In the genomic region with DNA sequence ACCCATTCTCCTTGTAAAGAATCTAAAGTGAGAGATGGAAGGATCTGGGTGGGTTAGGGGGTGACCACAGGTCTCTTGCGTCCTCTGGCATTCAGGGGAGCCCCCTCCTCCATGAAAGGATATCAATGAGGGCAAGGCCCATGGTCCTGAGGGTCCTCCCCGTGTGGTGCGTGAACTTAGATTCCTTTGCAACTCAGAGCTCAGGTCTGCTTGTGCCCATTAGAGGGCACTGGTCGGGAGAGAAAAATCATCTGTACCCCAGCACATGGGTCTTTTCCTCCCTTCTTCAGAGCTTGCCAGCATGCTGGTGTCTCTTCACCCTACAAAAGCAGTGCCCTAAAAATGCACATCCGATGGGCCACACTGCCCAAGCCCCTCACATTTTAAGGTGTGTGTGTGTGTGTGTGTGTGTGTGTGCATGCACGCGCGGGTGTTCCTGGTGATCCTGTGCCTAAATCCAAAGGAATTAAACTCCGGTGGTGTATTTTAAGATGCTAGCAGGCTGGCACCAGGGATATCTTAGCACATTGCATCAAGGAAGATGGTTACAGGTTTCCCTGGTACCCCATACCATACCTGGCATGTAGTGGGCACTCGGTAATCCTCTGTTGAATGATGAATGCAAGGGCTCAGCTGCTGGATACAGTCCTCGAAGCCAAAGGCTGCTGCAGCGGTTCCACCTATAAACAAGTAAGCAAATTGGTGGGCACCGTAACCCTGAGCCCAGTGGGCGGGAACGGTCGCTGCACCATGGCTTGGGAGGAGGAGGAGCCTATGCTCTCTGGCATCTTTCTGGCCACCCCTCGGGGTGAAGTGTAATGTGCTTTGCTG, we compare ENCODE assay signal across 10 cellular contexts. TPM values are rescaled to one million over a fixed set of nuclear protein-coding genes. Genes with fewer than 3 reads are reported as not detected.
DNase-seq lines count a peak whose midpoint lies in the region; ATAC-seq, FAIRE-seq and TF ChIP-seq lines count a peak whose summit lies in the region.
"Had no signal": no experiment of that assay in that cellular context is flagged by ENCODE, and none has a peak within 500 bp of the region (broad histone marks: within the 10 kb centered on the region; RNA-seq: fewer than 3 reads in every experiment).

No MANE protein-coding gene starts in this region.

- no peak for TF ChIP-seq RAD21 in GM12878 (IDR thresholded peaks at IDR 0.05; ENCODE audit: insufficient read depth, low read depth, low read length)

- peak overlapping the region; percentile 20 for H2BK5ac ChIP-seq in neuronal stem cell (ENCODE audit: low read length)

- intact Hi-C loops in GM12878 (cut with micrococcal nuclease; ENCODE audit: unreplicated experiment): no loop called here
- intact Hi-C loops in activated CD4-positive, alpha-beta T cell treated with anti-CD3 and anti-CD28 coated beads, Interleukin-2, amount 10 ng/mL, durations not matched to agents 24 days and 14 days (cut with micrococcal nuclease): no loop called here

- WGBS in GM12878 (ENCODE audit: insufficient coverage, insufficient replicate concordance, low lambda C conversion rate, missing lambda C conversion rate): 43% methylated on average over 17 of the region's 17 CpGs
- no CpG with 5 or more reads among the region's 17 CpGs for WGBS in neuronal stem cell (ENCODE audit: extremely low coverage in 2 of 2, insufficient read length in 2 of 2, insufficient replicate concordance in 1 of 2), 2 donors

- H3K4me3 ChIP-seq in AG04450 (ENCODE audit: low read depth, low read length) (no peak overlapping the region), H7 (ENCODE audit: insufficient read depth, low read depth, low read length) (no peak overlapping the region), GM12878 (no peak overlapping the region), neuronal stem cell (ENCODE audit: low read length in 2 of 2) (no peak overlapping the region)

- no peak for TF ChIP-seq POLR2A in GM12878 (IDR thresholded peaks at IDR 0.05; ENCODE audit: low read depth, low read length)

- POLR2A ChIA-PET in AG04450 (lab: Yijun Ruan, JAX) (interaction anchor here (0.5 kb wide), 1 partner anchor 718 kb away, joined by 4 read pairs; no protein-coding TSS in a partner anchor), GM12878 (lab: Charles Lee) (no interaction called here)

- DNase-seq in AG04450 (ENCODE audit: low read depth, low spot score): no peak
- DNase-seq in H7: peak; percentile 64
- DNase-seq in GM12878 (ENCODE audit: low read depth, low spot score): no peak
- DNase-seq in neuronal stem cell (ENCODE audit: low spot score): no peak
- DNase-seq in NCI-H128 (lab: John Stamatoyannopoulos, UW; ENCODE audit: unreplicated experiment): no peak
- DNase-seq in activated CD4-positive, alpha-beta T cell treated with anti-CD3 and anti-CD28 coated beads, Interleukin-2, amount 10 ng/mL, durations not matched to agents 24 days and 14 days: no peak
- DNase-seq in HK-2 (ENCODE audit: unreplicated experiment): no peak

- no peak for ATAC-seq in GM12878
- ATAC-seq in HG03342 (IDR thresholded peaks at IDR 0.05; ENCODE audit: unreplicated experiment): no peak

- in situ Hi-C loops in GM12878 (cut with MboI): no loop called here

- no peak for FAIRE-seq in GM12878 (lab: Jason Lieb, UNC)

- H3K27me3 Mint-ChIP-seq in activated CD4-positive, alpha-beta T cell treated with anti-CD3 and anti-CD28 coated beads, Interleukin-2, amount 10 ng/mL, durations not matched to agents 24 days and 14 days: peaks cover 39% of the 10 kb centered on the region

- no peaks in the 10 kb centered on the region for H3K79me2 ChIP-seq in GM12878 (ENCODE audit: control insufficient read depth, insufficient read depth, low read length)

- no peak overlapping the region for H2AK5ac ChIP-seq in neuronal stem cell (ENCODE audit: low read depth, low read length)

- peaks cover 6% of the 10 kb centered on the region for H3K4me1 Mint-ChIP-seq in activated CD4-positive, alpha-beta T cell treated with anti-CD3 and anti-CD28 coated beads, Interleukin-2, amount 10 ng/mL, durations not matched to agents 24 days and 14 days

- H2BK120ac ChIP-seq in neuronal stem cell (ENCODE audit: low read depth, low read length): no peak overlapping the region

- H3K14ac ChIP-seq in neuronal stem cell (ENCODE audit: low read length): no peak overlapping the region

- no peaks in the 10 kb centered on the region for H3K36me3 Mint-ChIP-seq in activated CD4-positive, alpha-beta T cell treated with anti-CD3 and anti-CD28 coated beads, Interleukin-2, amount 10 ng/mL, durations not matched to agents 24 days and 14 days (ENCODE audit: low read depth)
- H3K36me3 Mint-ChIP-seq: activated naive CD8-positive, alpha-beta T cell had no signal

- no peak for TF ChIP-seq EP300 in GM12878 (IDR thresholded peaks at IDR 0.05; ENCODE audit: borderline replicate concordance in 1 of 2, control insufficient read depth in 1 of 2, low read depth in 2 of 2, low read length in 2 of 2)

- H2BK12ac ChIP-seq in neuronal stem cell (ENCODE audit: low read length): no peak overlapping the region

- no peaks in the 10 kb centered on the region for H3K4me1 ChIP-seq in GM12878 (ENCODE audit: control insufficient read depth, insufficient read depth, low read length)
- H3K4me1 ChIP-seq in neuronal stem cell (ENCODE audit: control insufficient read depth in 2 of 2, insufficient read depth in 1 of 2, low read depth in 1 of 2, low read length in 2 of 2): peaks cover 3 to 10% of the 10 kb centered on the region in 2 donors

- no peak overlapping the region for H2AFZ ChIP-seq in GM12878 (ENCODE audit: control insufficient read depth, low read depth, low read length)
- no peak overlapping the region for H2AFZ ChIP-seq in neuronal stem cell (ENCODE audit: low read length)

- H3K23ac ChIP-seq in neuronal stem cell (ENCODE audit: low read depth, low read length, poor library complexity): no peak overlapping the region

- H3K27ac Mint-ChIP-seq in activated CD4-positive, alpha-beta T cell treated with anti-CD3 and anti-CD28 coated beads, Interleukin-2, amount 10 ng/mL, durations not matched to agents 24 days and 14 days: no peak overlapping the region
- H3K27ac Mint-ChIP-seq: activated naive CD8-positive, alpha-beta T cell had no signal

- no peak overlapping the region for H3K4me3 Mint-ChIP-seq in activated CD4-positive, alpha-beta T cell treated with anti-CD3 and anti-CD28 coated beads, Interleukin-2, amount 10 ng/mL, durations not matched to agents 24 days and 14 days
- H3K4me3 Mint-ChIP-seq: activated naive CD8-positive, alpha-beta T cell had no signal

- peak overlapping the region; percentile 15 for H2BK15ac ChIP-seq in neuronal stem cell (ENCODE audit: low read length)

- no peaks in the 10 kb centered on the region for H3K27me3 ChIP-seq in AG04450 (ENCODE audit: control insufficient read depth, insufficient read depth, low read length)
- H3K27me3 ChIP-seq in H7 (ENCODE audit: control insufficient read depth, insufficient read depth, low read length): peaks cover 29% of the 10 kb centered on the region
- H3K27me3 ChIP-seq in GM12878 (replicated peaks in 1 of 2; ENCODE audit: control insufficient read depth in 2 of 2, insufficient read depth in 2 of 2, low read length in 1 of 2): peaks cover 13 to 18% of the 10 kb centered on the region in 2 experiments
- H3K27me3 ChIP-seq in neuronal stem cell (ENCODE audit: control insufficient read depth in 3 of 3, insufficient read depth in 3 of 3, low read depth in 1 of 3, low read length in 3 of 3): peaks cover 0 to 81% (median 12%) of the 10 kb centered on the region in 3 experiments

- H4K91ac ChIP-seq in neuronal stem cell (ENCODE audit: low read depth, low read length, poor library complexity): no peak overlapping the region

- no peak overlapping the region for H3K27ac ChIP-seq in AG04450 (ENCODE audit: low read depth, low read length)
- no peak overlapping the region for H3K27ac ChIP-seq in GM12878 (ENCODE audit: control insufficient read depth, insufficient read depth)
- no peak overlapping the region for H3K27ac ChIP-seq in neuronal stem cell (replicated peaks; ENCODE audit: low read length)

- RAD21 ChIA-PET in GM12878 (lab: Charles Lee; ENCODE audit: unreplicated experiment): no interaction called here

- H3K9me3 ChIP-seq in AG04450 (ENCODE audit: control insufficient read depth, insufficient read depth, low read length) (no peaks in the 10 kb centered on the region; the same call in 1 of the 2 replicates), GM12878 (replicated peaks; ENCODE audit: control insufficient read depth, insufficient read depth, low read length) (no peaks in the 10 kb centered on the region), neuronal stem cell (replicated peaks in 1 of 2; ENCODE audit: control insufficient read depth in 2 of 2, insufficient read depth in 1 of 2, low read depth in 1 of 2, low read length in 2 of 2) (no peaks in the 10 kb centered on the region)
- H3K9me3 ChIP-seq: tibial nerve had no signal

- H4K8ac ChIP-seq in neuronal stem cell (ENCODE audit: low read depth, low read length): no peak overlapping the region

- H3K9ac ChIP-seq in GM12878 (ENCODE audit: control insufficient read depth, insufficient read depth, low read length) (no peak overlapping the region), neuronal stem cell (ENCODE audit: low read depth, low read length, poor library complexity) (no peak overlapping the region)

- peak; percentile 26; the same call in 1 of the 2 replicates for TF ChIP-seq CTCF in AG04450 (IDR thresholded peaks at IDR 0.05; ENCODE audit: low read depth, low read length)
- 0 out of 6 replicates have a peak, but pooled peaks of 2 of the 3 experiments have one; percentile 3 to 11 for TF ChIP-seq CTCF in GM12878 (IDR thresholded peaks at IDR 0.05 in 2 of 3, conservative IDR thresholded peaks at IDR 0.05 in 1 of 3; ENCODE audit: control insufficient read depth in 2 of 3, extremely low read depth in 1 of 3, insufficient read depth in 1 of 3, low read depth in 3 of 3, low read length in 3 of 3)

- H3K4me2 ChIP-seq in GM12878 (ENCODE audit: control insufficient read depth, insufficient read depth): no peak overlapping the region
- no peak overlapping the region for H3K4me2 ChIP-seq in neuronal stem cell (ENCODE audit: insufficient read depth, low read length, poor library complexity, severe bottlenecking)

- H3K36me3 ChIP-seq in H7 (replicated peaks; ENCODE audit: control insufficient read depth, insufficient read depth, low read length) (no peaks in the 10 kb centered on the region), GM12878 (ENCODE audit: control insufficient read depth in 2 of 2, insufficient read depth in 2 of 2, low read length in 1 of 2) (no peaks in the 10 kb centered on the region), neuronal stem cell (replicated peaks in 1 of 2; ENCODE audit: control insufficient read depth in 2 of 2, insufficient read depth in 2 of 2, low read length in 2 of 2) (no peaks in the 10 kb centered on the region)
- H3K36me3 ChIP-seq: tibial nerve had no signal

- no peaks in the 10 kb centered on the region for H3K79me1 ChIP-seq in neuronal stem cell (ENCODE audit: low read depth, low read length)

- H3K18ac ChIP-seq in neuronal stem cell (ENCODE audit: low read length): no peak overlapping the region

- H3K9me3 Mint-ChIP-seq in activated CD4-positive, alpha-beta T cell treated with anti-CD3 and anti-CD28 coated beads, Interleukin-2, amount 10 ng/mL, durations not matched to agents 24 days and 14 days: no peaks in the 10 kb centered on the region

- CTCF ChIA-PET in AG04450 (lab: Charles Lee) (interaction anchor here (0.7 to 4.8 kb wide), 3 partner anchors 9 to 365 kb away, joined by 3 to 42 read pairs (median 4); no protein-coding TSS in a partner anchor), GM12878 (lab: Yijun Ruan, JAX) (interaction anchor here (1.0 kb wide), 1 partner anchor 14 kb away, joined by 3 read pairs; no protein-coding TSS in a partner anchor)

- SMC1A ChIA-PET in GM12878 (lab: Charles Lee; ENCODE audit: uncharacterized antibody, unreplicated experiment): interaction anchor here (1.4 kb wide), 1 partner anchor 13 kb away, joined by 5 read pairs; no protein-coding TSS in a partner anchor

- BruUV-seq in GM12878 (replicated peaks; lab: Mats Ljungman, UMichigan): no TSS peak

- H4K20me1 ChIP-seq in GM12878 (ENCODE audit: control insufficient read depth, insufficient read depth): no peaks in the 10 kb centered on the region

- H3K4ac ChIP-seq in neuronal stem cell (ENCODE audit: low read length): no peak overlapping the region

RNA-seq across cellular contexts. Expression of gene C1QTNF1, which starts 4.7 kb away (rescaled TPM):
- 15.4 and 23.4 TPM in 2 replicates for polyA plus RNA-seq in AG04450 (2011; rRNA removed)
- polyA minus RNA-seq in AG04450 (2011; rRNA and poly(A)+ RNA removed): 11.5 and 22.3 TPM in 2 replicates
- total RNA-seq in H7 (2014; rRNA removed; shearing (Covaris generic)): 0.28 and 0.67 TPM in 2 replicates
- 0.56 and 0.59 TPM in 2 replicates for total RNA-seq in GM12878 (2013; cell fraction: nucleolus; rRNA removed)
- total RNA-seq in GM12878 (2014; rRNA removed): 0.28 and 0.33 TPM in 2 replicates
- total RNA-seq in GM12878 (2014; rRNA removed; fragmentation: Illumina TruSeq; extraction: Trizol): 0.05 and 0.09 TPM in 2 replicates
- total RNA-seq in GM12878 (2021): 0.21 and 0.56 TPM in 2 replicates
- polyA plus RNA-seq in GM12878 (2011; ENCODE audit: low read depth): not detected
- not detected in 2 replicates for polyA plus RNA-seq in GM12878 (2011; rRNA removed)
- 0.03 and 0.08 TPM in 2 replicates for polyA plus RNA-seq in GM12878 (2011; cell fraction: cytosol; rRNA removed)
- 0.03 and 0.07 TPM in 2 replicates for polyA plus RNA-seq in GM12878 (2011; cell fraction: nucleus; rRNA removed)
- 0.07 and 0.18 TPM in 2 replicates for polyA plus RNA-seq in GM12878 (2012)
- polyA plus RNA-seq in GM12878 (2014; fragmentation: Illumina TruSeq; extraction: Trizol): 0.10 TPM in 1 of 2 replicates, not detected in the other
- not detected for polyA plus RNA-seq in GM12878 (2014; fragmentation: Nextera tagmentation; extraction: Ambion mirVana)
- 0.46 and 1.1 TPM in 2 replicates for polyA plus RNA-seq in GM12878 (2014; rRNA removed)
- polyA plus RNA-seq in GM12878 (2016; fragmentation: Nextera tagmentation; extraction: Ambion mirVana): under 1 TPM in 1 of 2 experiments, not detected in 1; 0.05 TPM
- polyA minus RNA-seq in GM12878 (2011; rRNA and poly(A)+ RNA removed): not detected in 2 replicates
- polyA minus RNA-seq in GM12878 (2011; cell fraction: cytosol; rRNA and poly(A)+ RNA removed): not detected in 2 replicates
- not detected in 2 replicates for polyA minus RNA-seq in GM12878 (2011; cell fraction: nucleus; rRNA and poly(A)+ RNA removed)
- 1.3 TPM for polyA plus RNA-seq in neuronal stem cell (2013, experiment 1 of 2)
- 1.6 TPM for polyA plus RNA-seq in neuronal stem cell (2013, experiment 2 of 2)
- not detected in 2 replicates for total RNA-seq in activated CD4-positive, alpha-beta T cell treated with anti-CD3 and anti-CD28 coated beads, Interleukin-2, amount 10 ng/mL, durations not matched to agents 24 days and 14 days

RNA-seq across cellular contexts. Expression of gene CANT1, which starts 19.1 kb away (rescaled TPM):
- 61.6 and 65.5 TPM in 2 replicates for polyA plus RNA-seq in AG04450 (2011; rRNA removed)
- polyA minus RNA-seq in AG04450 (2011; rRNA and poly(A)+ RNA removed): 50.0 and 51.1 TPM in 2 replicates
- 27.3 and 29.6 TPM in 2 replicates for total RNA-seq in H7 (2014; rRNA removed; shearing (Covaris generic))
- total RNA-seq in GM12878 (2013; cell fraction: nucleolus; rRNA removed): 25.7 and 30.1 TPM in 2 replicates
- 18.6 and 20.0 TPM in 2 replicates for total RNA-seq in GM12878 (2014; rRNA removed)
- 10.7 and 12.2 TPM in 2 replicates for total RNA-seq in GM12878 (2014; rRNA removed; fragmentation: Illumina TruSeq; extraction: Trizol)
- total RNA-seq in GM12878 (2021): 48.5 and 59.2 TPM in 2 replicates
- polyA plus RNA-seq in GM12878 (2011; ENCODE audit: low read depth): 9.2 TPM
- 20.5 and 28.8 TPM in 2 replicates for polyA plus RNA-seq in GM12878 (2011; rRNA removed)
- 36.5 and 38.5 TPM in 2 replicates for polyA plus RNA-seq in GM12878 (2011; cell fraction: cytosol; rRNA removed)
- 27.3 and 30.3 TPM in 2 replicates for polyA plus RNA-seq in GM12878 (2011; cell fraction: nucleus; rRNA removed)
- 22.0 and 25.3 TPM in 2 replicates for polyA plus RNA-seq in GM12878 (2012)
- polyA plus RNA-seq in GM12878 (2014; fragmentation: Illumina TruSeq; extraction: Trizol): 13.6 and 18.4 TPM in 2 replicates
- 1 to 10 TPM; 2.2 to 7.9 TPM for polyA plus RNA-seq in GM12878 (2014; fragmentation: Nextera tagmentation; extraction: Ambion mirVana)
- 21.8 and 23.4 TPM in 2 replicates for polyA plus RNA-seq in GM12878 (2014; rRNA removed)
- 10 to 100 TPM; 28.3 to 34.0 TPM for polyA plus RNA-seq in GM12878 (2016; fragmentation: Nextera tagmentation; extraction: Ambion mirVana)
- polyA minus RNA-seq in GM12878 (2011; rRNA and poly(A)+ RNA removed): 26.1 and 39.0 TPM in 2 replicates
- 16.4 and 19.6 TPM in 2 replicates for polyA minus RNA-seq in GM12878 (2011; cell fraction: cytosol; rRNA and poly(A)+ RNA removed)
- 11.4 and 20.2 TPM in 2 replicates for polyA minus RNA-seq in GM12878 (2011; cell fraction: nucleus; rRNA and poly(A)+ RNA removed)
- 30.7 TPM for polyA plus RNA-seq in neuronal stem cell (2013, experiment 1 of 2)
- 30.5 TPM for polyA plus RNA-seq in neuronal stem cell (2013, experiment 2 of 2)
- 62.4 and 70.5 TPM in 2 replicates for total RNA-seq in activated CD4-positive, alpha-beta T cell treated with anti-CD3 and anti-CD28 coated beads, Interleukin-2, amount 10 ng/mL, durations not matched to agents 24 days and 14 days

RNA-seq across cellular contexts. Expression of gene ENGASE, which starts 45.9 kb away (rescaled TPM):
- polyA plus RNA-seq in AG04450 (2011; rRNA removed) (5.9 and 6.0 TPM in 2 replicates), GM12878 (2011; rRNA removed) (13.1 and 16.5 TPM in 2 replicates), GM12878 (2014; fragmentation: Illumina TruSeq; extraction: Trizol) (1.9 and 5.1 TPM in 2 replicates), GM12878 (2014; fragmentation: Nextera tagmentation; extraction: Ambion mirVana) (under 1 TPM; 0.18 to 0.35 TPM), GM12878 (2014; rRNA removed) (20.6 and 22.1 TPM in 2 replicates), GM12878 (2016; fragmentation: Nextera tagmentation; extraction: Ambion mirVana) (10 to 100 TPM; 11.1 to 11.6 TPM)
- polyA minus RNA-seq in AG04450 (2011; rRNA and poly(A)+ RNA removed): 10.1 and 12.7 TPM in 2 replicates
- 13.3 and 21.3 TPM in 2 replicates for total RNA-seq in H7 (2014; rRNA removed; shearing (Covaris generic))
- total RNA-seq in GM12878 (2013; cell fraction: nucleolus; rRNA removed): 88.3 and 94.3 TPM in 2 replicates
- total RNA-seq in GM12878 (2014; rRNA removed) (7.0 and 10.0 TPM in 2 replicates), GM12878 (2014; rRNA removed; fragmentation: Illumina TruSeq; extraction: Trizol) (7.2 and 8.4 TPM in 2 replicates), GM12878 (2021) (23.1 and 28.9 TPM in 2 replicates)
- polyA plus RNA-seq in GM12878 (2011; ENCODE audit: low read depth): 15.9 TPM
- 8.7 and 13.0 TPM in 2 replicates for polyA plus RNA-seq in GM12878 (2011; cell fraction: cytosol; rRNA removed)
- polyA plus RNA-seq in GM12878 (2011; cell fraction: nucleus; rRNA removed): 223 and 259 TPM in 2 replicates
- 19.0 and 19.9 TPM in 2 replicates for polyA plus RNA-seq in GM12878 (2012)
- polyA minus RNA-seq in GM12878 (2011; rRNA and poly(A)+ RNA removed): 10.1 and 19.9 TPM in 2 replicates
- 5.1 and 8.4 TPM in 2 replicates for polyA minus RNA-seq in GM12878 (2011; cell fraction: cytosol; rRNA and poly(A)+ RNA removed)
- polyA minus RNA-seq in GM12878 (2011; cell fraction: nucleus; rRNA and poly(A)+ RNA removed): 30.9 and 42.0 TPM in 2 replicates
- polyA plus RNA-seq in neuronal stem cell (2013, experiment 1 of 2): 17.4 TPM
- polyA plus RNA-seq in neuronal stem cell (2013, experiment 2 of 2): 18.1 TPM
- 49.5 and 52.4 TPM in 2 replicates for total RNA-seq in activated CD4-positive, alpha-beta T cell treated with anti-CD3 and anti-CD28 coated beads, Interleukin-2, amount 10 ng/mL, durations not matched to agents 24 days and 14 days

RNA-seq across cellular contexts. Expression of gene LGALS3BP, which starts 49.0 kb away (rescaled TPM):
- polyA plus RNA-seq in AG04450 (2011; rRNA removed) (126 and 171 TPM in 2 replicates), GM12878 (2011; rRNA removed) (0.82 and 2.0 TPM in 2 replicates), GM12878 (2014; fragmentation: Illumina TruSeq; extraction: Trizol) (1.4 and 1.7 TPM in 2 replicates), GM12878 (2014; fragmentation: Nextera tagmentation; extraction: Ambion mirVana) (under 1 TPM; 0.52 to 0.62 TPM), GM12878 (2014; rRNA removed) (1.8 and 2.7 TPM in 2 replicates), GM12878 (2016; fragmentation: Nextera tagmentation; extraction: Ambion mirVana) (1 to 10 TPM; 2.0 to 3.5 TPM)
- polyA minus RNA-seq in AG04450 (2011; rRNA and poly(A)+ RNA removed): 53.5 and 76.3 TPM in 2 replicates
- total RNA-seq in H7 (2014; rRNA removed; shearing (Covaris generic)): 116 and 129 TPM in 2 replicates
- total RNA-seq in GM12878 (2013; cell fraction: nucleolus; rRNA removed): 2.4 and 4.0 TPM in 2 replicates
- total RNA-seq in GM12878 (2014; rRNA removed) (1.9 and 2.2 TPM in 2 replicates), GM12878 (2014; rRNA removed; fragmentation: Illumina TruSeq; extraction: Trizol) (1.0 TPM in 2 replicates), GM12878 (2021) (5.2 and 5.8 TPM in 2 replicates)
- 1.5 TPM for polyA plus RNA-seq in GM12878 (2011; ENCODE audit: low read depth)
- 3.4 and 3.5 TPM in 2 replicates for polyA plus RNA-seq in GM12878 (2011; cell fraction: cytosol; rRNA removed)
- 9.5 and 14.8 TPM in 2 replicates for polyA plus RNA-seq in GM12878 (2011; cell fraction: nucleus; rRNA removed)
- polyA plus RNA-seq in GM12878 (2012): 2.0 and 2.3 TPM in 2 replicates
- polyA minus RNA-seq in GM12878 (2011; rRNA and poly(A)+ RNA removed): 2.2 and 5.8 TPM in 2 replicates
- polyA minus RNA-seq in GM12878 (2011; cell fraction: cytosol; rRNA and poly(A)+ RNA removed): 4.8 and 5.2 TPM in 2 replicates
- polyA minus RNA-seq in GM12878 (2011; cell fraction: nucleus; rRNA and poly(A)+ RNA removed): 2.2 and 2.5 TPM in 2 replicates
- polyA plus RNA-seq in neuronal stem cell (2013, experiment 1 of 2): 36.5 TPM
- polyA plus RNA-seq in neuronal stem cell (2013, experiment 2 of 2): 36.6 TPM
- total RNA-seq in activated CD4-positive, alpha-beta T cell treated with anti-CD3 and anti-CD28 coated beads, Interleukin-2, amount 10 ng/mL, durations not matched to agents 24 days and 14 days: 73.3 and 74.2 TPM in 2 replicates
